ENCODE assay signal across 8 cellular contexts in genomic region chr7:89002942-89003618, GRCh38.
DNase-seq lines count a peak whose midpoint lies in the region; ATAC-seq and TF ChIP-seq lines count a peak whose summit lies in the region.

No MANE protein-coding gene starts in this region.

- no peak overlapping the region for H3K4me3 ChIP-seq in WERI-Rb-1 (ENCODE audit: low read depth, low read length)

- POLR2A ChIA-PET in activated CD4-positive, alpha-beta T cell treated with anti-CD3 and anti-CD28 coated beads for 36 hours (lab: Charles Lee), result no interaction called here

- ATAC-seq in activated CD4-positive, alpha-beta T cell treated with anti-CD3 and anti-CD28 coated beads for 36 hours, result peak; percentile 87
- ATAC-seq in HG02973 (IDR thresholded peaks at IDR 0.05; ENCODE audit: unreplicated experiment), result peak; percentile 84

- no peaks in the 10 kb centered on the region for H3K36me3 ChIP-seq in WERI-Rb-1

- peak overlapping the region; percentile 48 for H3K4me3 Mint-ChIP-seq in activated CD4-positive, alpha-beta T cell treated with anti-CD3 and anti-CD28 coated beads for 36 hours
- peak overlapping the region; percentile 69 for H3K4me3 Mint-ChIP-seq in activated T-helper 2 cell treated with anti-CD3 and anti-CD28 coated beads, Interferon-gamma antibody, Interleukin-2, Interleukin-4, amounts not matched to agents 10 μg/mL and 5 μg/mL and 100 μg/mL, durations not matched to agents 14 hours and 24 hours and 36 hours (ENCODE audit: low read depth)

- no peaks in the 10 kb centered on the region for H3K9me3 Mint-ChIP-seq in activated CD4-positive, alpha-beta T cell treated with anti-CD3 and anti-CD28 coated beads for 36 hours (ENCODE audit: low read depth)
- H3K9me3 Mint-ChIP-seq in activated T-helper 2 cell treated with anti-CD3 and anti-CD28 coated beads, Interferon-gamma antibody, Interleukin-2, Interleukin-4, amounts not matched to agents 10 μg/mL and 5 μg/mL and 100 μg/mL, durations not matched to agents 14 hours and 24 hours and 36 hours, result no peaks in the 10 kb centered on the region

- H3K36me3 Mint-ChIP-seq in activated CD4-positive, alpha-beta T cell treated with anti-CD3 and anti-CD28 coated beads for 36 hours (ENCODE audit: low read depth), result no peaks in the 10 kb centered on the region
- no peaks in the 10 kb centered on the region for H3K36me3 Mint-ChIP-seq in activated T-helper 2 cell treated with anti-CD3 and anti-CD28 coated beads, Interferon-gamma antibody, Interleukin-2, Interleukin-4, amounts not matched to agents 10 μg/mL and 5 μg/mL and 100 μg/mL, durations not matched to agents 14 hours and 24 hours and 36 hours (ENCODE audit: low read depth)

- H3K4me1 Mint-ChIP-seq in activated CD4-positive, alpha-beta T cell treated with anti-CD3 and anti-CD28 coated beads for 36 hours, result peaks cover 26% of the 10 kb centered on the region
- peaks cover 16% of the 10 kb centered on the region for H3K4me1 Mint-ChIP-seq in activated T-helper 2 cell treated with anti-CD3 and anti-CD28 coated beads, Interferon-gamma antibody, Interleukin-2, Interleukin-4, amounts not matched to agents 10 μg/mL and 5 μg/mL and 100 μg/mL, durations not matched to agents 14 hours and 24 hours and 36 hours (ENCODE audit: low read depth)

- peak overlapping the region; percentile 83 for H3K27ac Mint-ChIP-seq in activated CD4-positive, alpha-beta T cell treated with anti-CD3 and anti-CD28 coated beads for 36 hours
- H3K27ac Mint-ChIP-seq in activated T-helper 2 cell treated with anti-CD3 and anti-CD28 coated beads, Interferon-gamma antibody, Interleukin-2, Interleukin-4, amounts not matched to agents 10 μg/mL and 5 μg/mL and 100 μg/mL, durations not matched to agents 14 hours and 24 hours and 36 hours, result peak overlapping the region; percentile 82

- no peaks in the 10 kb centered on the region for H3K27me3 ChIP-seq in WERI-Rb-1 (ENCODE audit: insufficient read depth, low read depth, severe bottlenecking)

- H3K27ac ChIP-seq in WERI-Rb-1, result no peak overlapping the region

- no peaks in the 10 kb centered on the region for H3K9me3 ChIP-seq in WERI-Rb-1 (ENCODE audit: severe bottlenecking)

- no peak for DNase-seq in activated CD4-positive, alpha-beta T cell treated with anti-CD3 and anti-CD28 coated beads for 36 hours
- DNase-seq in activated CD4-positive, alpha-beta T cell treated with anti-CD3 and anti-CD28 coated beads for 4 hours, result no peak
- no peak for DNase-seq in activated T-helper 2 cell treated with anti-CD3 and anti-CD28 coated beads, Interferon-gamma antibody, Interleukin-2, Interleukin-4, amounts not matched to agents 10 μg/mL and 5 μg/mL and 100 μg/mL, durations not matched to agents 14 hours and 24 hours and 36 hours (ENCODE audit: low spot score)
- DNase-seq in smooth muscle cell of the brain vasculature (ENCODE audit: low read depth, low spot score) (peak; percentile 56), EL (no peak), NCI-H526 treated with DMSO at 0.1 percent for 48 hours (lab: John Stamatoyannopoulos, UW) (no peak), WERI-Rb-1 (no peak)

- TF ChIP-seq CTCF in WERI-Rb-1 (IDR thresholded peaks at IDR 0.05; ENCODE audit: low read depth, low read length), result no peak

- CTCF ChIA-PET in activated CD4-positive, alpha-beta T cell treated with anti-CD3 and anti-CD28 coated beads for 36 hours (lab: Charles Lee), result interaction anchor here (0.6 kb wide), 1 partner anchor 8 kb away, joined by 3 read pairs; no protein-coding TSS in a partner anchor

- H3K27me3 Mint-ChIP-seq in activated CD4-positive, alpha-beta T cell treated with anti-CD3 and anti-CD28 coated beads for 36 hours, result peaks cover 6% of the 10 kb centered on the region
- H3K27me3 Mint-ChIP-seq in activated T-helper 2 cell treated with anti-CD3 and anti-CD28 coated beads, Interferon-gamma antibody, Interleukin-2, Interleukin-4, amounts not matched to agents 10 μg/mL and 5 μg/mL and 100 μg/mL, durations not matched to agents 14 hours and 24 hours and 36 hours (ENCODE audit: low read depth), result peaks cover 7% of the 10 kb centered on the region

- intact Hi-C loops in activated CD4-positive, alpha-beta T cell treated with anti-CD3 and anti-CD28 coated beads for 36 hours (cut with DNase I, micrococcal nuclease), result loop anchor here in 1 of 2 experiments (5.0 kb wide), 2 partner anchors 1344 to 1376 kb away; partner anchors contain the start of genes GTPBP10 and RUNDC3B
- intact Hi-C loops in activated T-helper 2 cell treated with anti-CD3 and anti-CD28 coated beads, Interferon-gamma antibody, Interleukin-2, Interleukin-4, amounts not matched to agents 10 μg/mL and 5 μg/mL and 100 μg/mL, durations not matched to agents 14 hours and 24 hours and 36 hours (cut with micrococcal nuclease), result loop anchor here (2.0 to 10.0 kb wide), 2 partner anchors 26 to 1422 kb away; no protein-coding TSS in a partner anchor
